ENCODE assay signal across 17 cellular contexts in the genomic region with DNA sequence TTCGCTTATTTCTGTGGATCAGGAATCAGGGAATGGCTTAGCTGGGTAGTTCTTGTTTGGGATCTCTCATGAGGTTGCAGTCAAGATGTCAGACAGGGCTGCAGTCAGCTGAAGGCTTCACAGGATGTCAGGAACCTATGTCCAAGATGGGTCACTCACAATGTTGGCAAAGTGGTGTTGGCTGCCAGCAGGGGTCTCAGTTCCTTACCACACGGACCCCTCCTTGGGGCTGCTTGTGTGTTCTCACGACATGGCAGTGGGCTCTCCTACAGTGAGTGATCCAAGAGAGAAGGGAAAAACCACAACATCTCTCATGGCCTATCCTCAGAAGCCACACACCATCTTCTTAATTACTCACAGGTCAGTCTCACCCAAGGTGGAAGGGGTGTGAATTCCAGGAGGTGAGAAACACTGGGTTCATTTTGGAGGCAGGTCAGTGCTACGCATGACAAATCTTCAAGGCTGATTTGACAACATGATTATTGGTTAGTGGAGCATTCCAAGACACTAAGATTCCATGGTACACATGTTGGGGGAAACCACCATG. TPM values are rescaled to one million over a fixed set of nuclear protein-coding genes. Genes with fewer than 3 reads are reported as not detected.
DNase-seq lines count a peak whose midpoint lies in the region; ATAC-seq, FAIRE-seq and TF ChIP-seq lines count a peak whose summit lies in the region.
"Had no signal": no experiment of that assay in that cellular context is flagged by ENCODE, and none has a peak within 500 bp of the region (broad histone marks: within the 10 kb centered on the region; RNA-seq: fewer than 3 reads in every experiment).

No MANE protein-coding gene starts in this region.

- H3K4me1 Mint-ChIP-seq in activated naive CD4-positive, alpha-beta T cell treated with anti-CD3 and anti-CD28 coated beads, Interleukin-2, amount 50 U/mL, for 24 hours: peaks cover 17% of the 10 kb centered on the region
- peaks cover 9% of the 10 kb centered on the region for H3K4me1 Mint-ChIP-seq in type B pancreatic cell (ENCODE audit: unreplicated experiment)

- H3K27me3 Mint-ChIP-seq in activated naive CD4-positive, alpha-beta T cell treated with anti-CD3 and anti-CD28 coated beads, Interleukin-2, amount 50 U/mL, for 24 hours: peaks cover 28% of the 10 kb centered on the region
- peaks cover 45% of the 10 kb centered on the region for H3K27me3 Mint-ChIP-seq in type B pancreatic cell

- in situ Hi-C loops in G401 (cut with HindIII; ENCODE audit: low sequenced_read_pairs): no loop called here

- peaks cover 28% of the 10 kb centered on the region for H3K79me2 ChIP-seq in hepatocyte

- 61% methylated on average over 4 of the region's 4 CpGs for WGBS in hepatocyte (ENCODE audit: low lambda C conversion rate, missing lambda C conversion rate)

- peaks cover 6% of the 10 kb centered on the region for H4K20me1 ChIP-seq in hepatocyte (ENCODE audit: insufficient read depth, poor library complexity, severe bottlenecking)

- no peaks in the 10 kb centered on the region for H3K4me1 ChIP-seq in hepatocyte (ENCODE audit: insufficient read depth)

- no peak for ATAC-seq in GM21390 (IDR thresholded peaks at IDR 0.05; ENCODE audit: unreplicated experiment)
- ATAC-seq: activated T-cell treated with anti-CD3 and anti-CD28 coated beads, Interleukin-2, amount 50 U/mL, for 4 hours had no signal

- H3K27ac ChIP-seq in hepatocyte: no peak overlapping the region

- H3K9me3 Mint-ChIP-seq in activated naive CD4-positive, alpha-beta T cell treated with anti-CD3 and anti-CD28 coated beads, Interleukin-2, amount 50 U/mL, for 24 hours: no peaks in the 10 kb centered on the region
- no peaks in the 10 kb centered on the region for H3K9me3 Mint-ChIP-seq in type B pancreatic cell
- H3K9me3 Mint-ChIP-seq: activated T-cell treated with anti-CD3 and anti-CD28 coated beads, Interleukin-2, amount 50 U/mL, for 4 hours had no signal

- H2AFZ ChIP-seq in hepatocyte: no peak overlapping the region

- no peaks in the 10 kb centered on the region for H3K36me3 ChIP-seq in hepatocyte (replicated peaks; ENCODE audit: insufficient read depth, low read depth)

- H3K36me3 Mint-ChIP-seq in activated naive CD4-positive, alpha-beta T cell treated with anti-CD3 and anti-CD28 coated beads, Interleukin-2, amount 50 U/mL, for 24 hours: no peaks in the 10 kb centered on the region
- H3K36me3 Mint-ChIP-seq in type B pancreatic cell: no peaks in the 10 kb centered on the region

- H3K27me3 ChIP-seq in hepatocyte: peaks cover 11% of the 10 kb centered on the region

- no peak overlapping the region for H3K4me2 ChIP-seq in hepatocyte

- TF ChIP-seq CTCF in hepatocyte (IDR thresholded peaks at IDR 0.05; ENCODE audit: poor library complexity): peak; percentile 8
- TF ChIP-seq CTCF in type B pancreatic cell (conservative IDR thresholded peaks at IDR 0.05): peak; percentile 43

- FAIRE-seq in RCC 7860 (lab: Jason Lieb, UNC): no peak
- FAIRE-seq: colon, kidney had no signal

- peak overlapping the region; percentile 96 for H3K4me3 Mint-ChIP-seq in activated naive CD4-positive, alpha-beta T cell treated with anti-CD3 and anti-CD28 coated beads, Interleukin-2, amount 50 U/mL, for 24 hours
- H3K4me3 Mint-ChIP-seq in type B pancreatic cell: peak overlapping the region; percentile 88

- DNase-seq in activated naive CD4-positive, alpha-beta T cell treated with anti-CD3 and anti-CD28 coated beads, Interleukin-2, amount 50 U/mL, for 16 hours: no peak
- DNase-seq in RCC 7860 (ENCODE audit: low spot score) (peak; percentile 32), hepatocyte (ENCODE audit: low spot score) (no peak), type B pancreatic cell (ENCODE audit: extremely low spot score, unreplicated experiment) (no peak), G401 (ENCODE audit: low spot score) (no peak), H4 (ENCODE audit: low spot score) (no peak)
- DNase-seq: activated CD4-positive, alpha-beta T cell treated with anti-CD3 and anti-CD28 coated beads, Interleukin-2, amount 50 U/mL, for 4 hours; activated T-cell treated with anti-CD3 and anti-CD28 coated beads, Interleukin-2, amount 50 U/mL, for 4 hours; head of caudate nucleus; kidney; midbrain; SHP77 treated with DMSO at 0.1 percent for 48 hours; stimulated activated naive CD4-positive, alpha-beta T cell had no signal

- H3K27ac Mint-ChIP-seq in activated naive CD4-positive, alpha-beta T cell treated with anti-CD3 and anti-CD28 coated beads, Interleukin-2, amount 50 U/mL, for 24 hours: no peak overlapping the region
- no peak overlapping the region for H3K27ac Mint-ChIP-seq in type B pancreatic cell

- H3K4me3 ChIP-seq in hepatocyte: no peak overlapping the region

- no peaks in the 10 kb centered on the region for H3K9me2 ChIP-seq in hepatocyte (replicated peaks; ENCODE audit: insufficient read depth)

- H3K9me3 ChIP-seq in hepatocyte (ENCODE audit: low read depth): no peaks in the 10 kb centered on the region

RNA-seq across cellular contexts. Expression of a gene that starts 1.3 kb away (rescaled TPM):
- total RNA-seq in hepatocyte (24.5 and 34.7 TPM in 2 replicates), type B pancreatic cell (ENCODE audit: low replicate concordance) (32.3 and 69.5 TPM in 2 replicates)
- 29.1 and 35.3 TPM in 2 replicates for polyA plus RNA-seq in hepatocyte
- total RNA-seq in G401 (2014; rRNA removed; shearing (Covaris generic)): 7.1 and 8.1 TPM in 2 replicates
- 27.4 and 34.5 TPM in 2 replicates for total RNA-seq in H4 (2014; rRNA removed; shearing (Covaris generic))

RNA-seq across cellular contexts. Expression of a gene that starts 37.2 kb away (rescaled TPM):
- total RNA-seq in hepatocyte (0.53 TPM in 1 of 2 replicates, not detected in the other), type B pancreatic cell (ENCODE audit: low replicate concordance) (0.36 and 1.7 TPM in 2 replicates)
- 0.25 and 0.79 TPM in 2 replicates for polyA plus RNA-seq in hepatocyte
- not detected in 2 replicates for total RNA-seq in G401 (2014; rRNA removed; shearing (Covaris generic))
- total RNA-seq in H4 (2014; rRNA removed; shearing (Covaris generic)): not detected in 2 replicates
- total RNA-seq: activated T-cell treated with anti-CD3 and anti-CD28 coated beads, Interleukin-2, amount 50 U/mL, for 4 hours; kidney; osteocyte had no signal

RNA-seq across cellular contexts. Expression of a gene that starts 59.0 kb away (rescaled TPM):
- not detected in 2 replicates for total RNA-seq in hepatocyte
- not detected in 2 replicates for polyA plus RNA-seq in hepatocyte
- total RNA-seq in type B pancreatic cell (ENCODE audit: low replicate concordance): 0.92 TPM in 1 of 2 replicates, not detected in the other
- total RNA-seq in G401 (2014; rRNA removed; shearing (Covaris generic)): not detected in 2 replicates
- total RNA-seq in H4 (2014; rRNA removed; shearing (Covaris generic)): not detected in 2 replicates
- total RNA-seq: activated T-cell treated with anti-CD3 and anti-CD28 coated beads, Interleukin-2, amount 50 U/mL, for 4 hours; kidney; osteocyte had no signal
